8 cellular contexts compared by ENCODE assay signal in genomic region chr1:12314328-12314903, GRCh38.
DNase-seq lines count a peak whose midpoint lies in the region; ATAC-seq and TF ChIP-seq lines count a peak whose summit lies in the region.

No MANE protein-coding gene starts in this region.

- ATAC-seq in stimulated activated memory B cell treated with anti-CD40 and anti-IgM and Interleukin-4, amounts not matched to agents 10 μg/mL and 1 μg/mL and 100 μg/mL, for 72 hours = no peak
- no peak for ATAC-seq in GM18498 (IDR thresholded peaks at IDR 0.05; ENCODE audit: unreplicated experiment)

- H3K9me3 ChIP-seq in prostate gland = no peaks in the 10 kb centered on the region

- WGBS in prostate gland = 41% methylated on average over 1 of the region's 1 CpG

- H3K4me1 Mint-ChIP-seq in stimulated activated memory B cell treated with anti-CD40 and anti-IgM and Interleukin-4, amounts not matched to agents 10 μg/mL and 1 μg/mL and 100 μg/mL, for 72 hours = no peaks in the 10 kb centered on the region

- no peak overlapping the region for H3K4me3 Mint-ChIP-seq in stimulated activated memory B cell treated with anti-CD40 and anti-IgM and Interleukin-4, amounts not matched to agents 10 μg/mL and 1 μg/mL and 100 μg/mL, for 72 hours

- peak in 3 of 4 experiments; percentile 28 to 66 (median 63) for TF ChIP-seq CTCF in prostate gland (IDR thresholded peaks at IDR 0.05)

- no peak overlapping the region for H3K4me3 ChIP-seq in prostate gland

- TF ChIP-seq POLR2A in erythroblast (IDR thresholded peaks at IDR 0.05; ENCODE audit: low read length) (no peak), prostate gland (IDR thresholded peaks at IDR 0.05) (no peak)

- H3K27me3 Mint-ChIP-seq in stimulated activated memory B cell treated with anti-CD40 and anti-IgM and Interleukin-4, amounts not matched to agents 10 μg/mL and 1 μg/mL and 100 μg/mL, for 72 hours = no peaks in the 10 kb centered on the region

- no peaks in the 10 kb centered on the region for H3K9me3 Mint-ChIP-seq in stimulated activated memory B cell treated with anti-CD40 and anti-IgM and Interleukin-4, amounts not matched to agents 10 μg/mL and 1 μg/mL and 100 μg/mL, for 72 hours

- H3K27me3 ChIP-seq in prostate gland (replicated peaks; ENCODE audit: insufficient read depth) = no peaks in the 10 kb centered on the region

- peaks cover 0 to 8% of the 10 kb centered on the region in 2 donors for H3K36me3 ChIP-seq in prostate gland

- no peak overlapping the region for H3K27ac Mint-ChIP-seq in stimulated activated memory B cell treated with anti-CD40 and anti-IgM and Interleukin-4, amounts not matched to agents 10 μg/mL and 1 μg/mL and 100 μg/mL, for 72 hours

- no peak overlapping the region for H3K27ac ChIP-seq in prostate gland

- DNase-seq in NCI-H1436 (lab: John Stamatoyannopoulos, UW) (peak; percentile 3), NCI-H1436 treated with DMSO at 0.1 percent for 48 hours (lab: John Stamatoyannopoulos, UW) (no peak), NCI-H460 (ENCODE audit: extremely low read depth, low read depth) (peak; percentile 21), erythroblast (lab: John Stamatoyannopoulos, UW) (peak; percentile 25 to 45), prostate gland (ENCODE audit: low spot score) (no peak), NK-92 (lab: John Stamatoyannopoulos, UW; ENCODE audit: unreplicated experiment) (no peak)

- intact Hi-C loops in prostate gland (cut with DNase I) = loop anchor here (2.0 to 5.0 kb wide), 3 partner anchors 228 to 344 kb away; partner anchors contain the start of gene DHRS3

- H3K36me3 Mint-ChIP-seq in stimulated activated memory B cell treated with anti-CD40 and anti-IgM and Interleukin-4, amounts not matched to agents 10 μg/mL and 1 μg/mL and 100 μg/mL, for 72 hours = peaks cover 42% of the 10 kb centered on the region

- peaks cover 10% of the 10 kb centered on the region for H3K4me1 ChIP-seq in prostate gland (replicated peaks)

Comparison
In these comparisons a context has a peak if more than half of its experiments do, and no peak if none do; other contexts are left out.
1. DNase-seq: peak in NCI-H1436 (single experiment), NCI-H460 (single experiment) and erythroblast (2 of 2); none in NCI-H1436 treated with DMSO at 0.1 percent for 48 hours (single experiment), prostate gland (single experiment) and NK-92 (single experiment).